ENCODE assay signal across 23 cellular contexts in genomic region chr2:217689053-217689452, GRCh38.
"Had no signal": no experiment of that assay in that cellular context is flagged by ENCODE, and none has a peak within 500 bp of the region (broad histone marks: within the 10 kb centered on the region; RNA-seq: fewer than 3 reads in every experiment).

No MANE protein-coding gene starts in this region.

- H3K4me1 Mint-ChIP-seq: activated CD4-positive, alpha-beta T cell treated with anti-CD3 and anti-CD28 coated beads, Interleukin-2, amount 10 ng/mL, durations not matched to agents 24 days and 14 days; central memory CD8-positive, alpha-beta T cell had no signal

- DNase-seq: activated CD4-positive, alpha-beta memory T cell treated with anti-CD3 and anti-CD28 coated beads for 36 hours; activated CD4-positive, alpha-beta T cell treated with anti-CD3 and anti-CD28 coated beads, Interleukin-2, amount 10 ng/mL, durations not matched to agents 24 days and 14 days; activated CD4-positive, CD25-positive, alpha-beta regulatory T cell treated with anti-CD3 and anti-CD28 coated beads, Interleukin-2, amount 50 U/mL, for 72 hours; activated CD8-positive, alpha-beta memory T cell treated with anti-CD3 and anti-CD28 coated beads, Interleukin-2, amount 50 U/mL, for 48 hours; activated gamma-delta T cell; activated naive CD4-positive, alpha-beta T cell treated with anti-CD3 and anti-CD28 coated beads, Interleukin-2, amount 50 U/mL, for 16 hours; activated naive CD8-positive, alpha-beta T cell treated with anti-CD3 and anti-CD28 coated beads, Interleukin-2, amount 50 U/mL, for 24 hours; activated T-cell treated with anti-CD3 and anti-CD28 coated beads, Interleukin-2, amount 50 U/mL, for 24 hours; amygdala; foreskin melanocyte; left ventricle myocardium inferior; mucosa of descending colon; stimulated activated naive CD4-positive, alpha-beta T cell treated with Interleukin-2 at 50 U/mL for 16 hours; T-helper 2 cell had no signal

- H3K27ac ChIP-seq: breast epithelium, left ventricle myocardium inferior, neutrophil, ovary had no signal

- H3K4me1 ChIP-seq: left ventricle myocardium inferior had no signal

- H3K27ac Mint-ChIP-seq: activated CD4-positive, alpha-beta memory T cell treated with anti-CD3 and anti-CD28 coated beads for 36 hours; activated CD4-positive, alpha-beta T cell treated with anti-CD3 and anti-CD28 coated beads, Interleukin-2, amount 10 ng/mL, durations not matched to agents 24 days and 14 days; activated naive CD8-positive, alpha-beta T cell treated with anti-CD3 and anti-CD28 coated beads, Interleukin-2, amount 50 U/mL, for 24 hours; activated T-cell treated with anti-CD3 and anti-CD28 coated beads, Interleukin-2, amount 50 U/mL, for 24 hours; dendritic cell treated with granulocyte-macrophage colony-stimulating factor and Interleukin-4, amounts not matched to agents 40 ng/mL and 50 ng/mL, for 4 days; natural killer cell treated with Interleukin-12 subunit alpha and Interleukin-12 subunit beta and Interleukin-15 and Interleukin-18, amount 100 ng/mL, for 72 hours had no signal

- H3K9me3 Mint-ChIP-seq: activated CD4-positive, alpha-beta memory T cell treated with anti-CD3 and anti-CD28 coated beads for 36 hours; activated naive CD8-positive, alpha-beta T cell treated with anti-CD3 and anti-CD28 coated beads, Interleukin-2, amount 50 U/mL, for 24 hours; activated T-cell treated with anti-CD3 and anti-CD28 coated beads, Interleukin-2, amount 50 U/mL, for 24 hours; central memory CD8-positive, alpha-beta T cell; dendritic cell treated with granulocyte-macrophage colony-stimulating factor and Interleukin-4, amounts not matched to agents 40 ng/mL and 50 ng/mL, for 4 days; natural killer cell treated with Interleukin-12 subunit alpha and Interleukin-12 subunit beta and Interleukin-15 and Interleukin-18, amount 100 ng/mL, for 72 hours had no signal

- H3K9me3 ChIP-seq: breast epithelium, esophagus muscularis mucosa, left ventricle myocardium inferior, mucosa of descending colon, neutrophil, ovary, right atrium auricular region, tibial nerve had no signal

- H3K27me3 Mint-ChIP-seq: activated CD4-positive, alpha-beta memory T cell treated with anti-CD3 and anti-CD28 coated beads for 36 hours; activated T-cell treated with anti-CD3 and anti-CD28 coated beads, Interleukin-2, amount 50 U/mL, for 24 hours; central memory CD8-positive, alpha-beta T cell had no signal

- H3K36me3 Mint-ChIP-seq: activated CD4-positive, alpha-beta memory T cell treated with anti-CD3 and anti-CD28 coated beads for 36 hours; natural killer cell treated with Interleukin-12 subunit alpha and Interleukin-12 subunit beta and Interleukin-15 and Interleukin-18, amount 100 ng/mL, for 72 hours had no signal

- H3K4me3 ChIP-seq: breast epithelium, esophagus muscularis mucosa, left ventricle myocardium inferior, mucosa of descending colon, ovary, right atrium auricular region, tibial nerve had no signal

- H3K27me3 ChIP-seq: breast epithelium, esophagus muscularis mucosa, neutrophil, ovary, right atrium auricular region, tibial nerve had no signal

- ATAC-seq: activated naive CD8-positive, alpha-beta T cell treated with anti-CD3 and anti-CD28 coated beads, Interleukin-2, amount 50 U/mL, for 24 hours; mucosa of descending colon; natural killer cell treated with Interleukin-12 subunit alpha and Interleukin-12 subunit beta and Interleukin-15 and Interleukin-18, amount 100 ng/mL, for 72 hours had no signal

- H3K4me3 Mint-ChIP-seq: activated CD4-positive, alpha-beta memory T cell treated with anti-CD3 and anti-CD28 coated beads for 36 hours; activated CD4-positive, alpha-beta T cell treated with anti-CD3 and anti-CD28 coated beads, Interleukin-2, amount 10 ng/mL, durations not matched to agents 24 days and 14 days; activated naive CD8-positive, alpha-beta T cell treated with anti-CD3 and anti-CD28 coated beads, Interleukin-2, amount 50 U/mL, for 24 hours; activated T-cell treated with anti-CD3 and anti-CD28 coated beads, Interleukin-2, amount 50 U/mL, for 24 hours; central memory CD8-positive, alpha-beta T cell; dendritic cell treated with granulocyte-macrophage colony-stimulating factor and Interleukin-4, amounts not matched to agents 40 ng/mL and 50 ng/mL, for 4 days; natural killer cell treated with Interleukin-12 subunit alpha and Interleukin-12 subunit beta and Interleukin-15 and Interleukin-18, amount 100 ng/mL, for 72 hours had no signal

- H3K36me3 ChIP-seq: breast epithelium, esophagus muscularis mucosa, left ventricle myocardium inferior, neutrophil, ovary, right atrium auricular region, tibial nerve had no signal
